ENCODE assay signal across 13 cellular contexts in the genomic region with DNA sequence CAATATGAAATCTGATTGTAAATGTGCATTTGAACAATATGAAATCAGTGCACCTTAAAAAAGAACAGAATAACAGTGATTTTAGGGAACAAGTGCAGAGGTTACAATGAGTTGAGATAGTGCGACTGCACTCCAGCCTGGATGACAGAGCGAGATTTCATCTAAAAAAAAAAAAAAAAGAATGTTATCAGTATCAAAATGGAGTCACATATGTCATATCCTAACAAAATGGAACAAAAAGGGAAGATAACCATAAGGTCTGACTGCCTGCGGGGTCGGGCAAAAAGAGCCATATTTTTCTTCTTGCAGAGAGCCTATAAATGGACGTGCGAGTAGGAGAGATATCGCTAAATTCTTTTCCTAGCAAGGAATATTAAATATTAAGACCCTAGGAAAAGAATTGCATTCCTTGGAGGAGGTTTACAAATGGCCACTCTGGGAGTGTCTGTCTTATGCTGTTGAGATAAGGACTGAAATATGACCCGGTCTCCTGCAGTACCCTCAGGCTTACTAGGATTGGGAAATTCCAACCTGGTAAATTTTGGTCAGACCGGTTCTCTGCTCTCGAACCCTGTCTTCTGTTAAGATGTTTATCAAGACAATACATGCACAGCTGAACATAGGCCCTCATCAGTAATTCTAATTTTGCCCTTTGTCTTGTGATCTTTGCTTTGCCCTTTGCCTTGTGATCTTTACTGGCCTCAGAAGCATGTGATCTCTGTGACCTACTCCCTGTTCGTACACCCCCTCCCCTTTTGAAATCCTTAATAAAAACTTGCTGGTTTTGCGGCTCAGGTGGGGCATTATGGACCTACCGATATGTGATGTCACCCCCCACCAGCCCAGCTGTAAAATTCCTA. TPM values are rescaled to one million over a fixed set of nuclear protein-coding genes. Genes with fewer than 3 reads are reported as not detected.
DNase-seq lines count a peak whose midpoint lies in the region; ATAC-seq, FAIRE-seq and TF ChIP-seq lines count a peak whose summit lies in the region.
"Not testable (repeated sequence)": the region's sequence is repeated elsewhere in the genome, so short reads cannot be mapped to it uniquely, and the experiment has no call there.
"Had no signal": no experiment of that assay in that cellular context is flagged by ENCODE, and none has a peak within 500 bp of the region (broad histone marks: within the 10 kb centered on the region; RNA-seq: fewer than 3 reads in every experiment).

No MANE protein-coding gene starts in this region.

- not testable (repeated sequence) for H3K27me3 ChIP-seq in H1 (replicated peaks in 1 of 4; ENCODE audit: control insufficient read depth in 3 of 4, extremely low read depth in 1 of 4, insufficient read depth in 3 of 4, low read length in 3 of 4)

- not testable (repeated sequence) for H3K4me3 ChIP-seq in HEK293 (ENCODE audit: low read depth, low read length); H1 (ENCODE audit: extremely low read depth in 1 of 4, insufficient read depth in 2 of 4, low read depth in 3 of 4, low read length in 4 of 4)

- H3K23me2 ChIP-seq in H1 (ENCODE audit: low read depth, low read length), result not testable (repeated sequence)

- not testable (repeated sequence) for H3K9me3 Mint-ChIP-seq in activated T-cell treated with anti-CD3 and anti-CD28 coated beads, Interleukin-2, amount 50 U/mL, for 24 hours; nephron; stimulated activated memory B cell treated with anti-CD40 and anti-IgM and Interleukin-4, amounts not matched to agents 10 μg/mL and 1 μg/mL and 100 μg/mL, for 72 hours

- not testable (repeated sequence) for H3K9me3 ChIP-seq in HEK293 (ENCODE audit: control insufficient read depth, insufficient read depth, low read depth, low read length); H1 (ENCODE audit: insufficient read depth in 2 of 2, low read depth in 1 of 2, low read length in 1 of 2)

- POLR2A ChIA-PET in HEK293 (lab: Yijun Ruan, JAX), result not testable (repeated sequence)
- POLR2A ChIA-PET in H1 (lab: Charles Lee; ENCODE audit: partially characterized antibody), result interaction anchor here (1.3 to 2.5 kb wide), 4 partner anchors 9 to 47 kb away, joined by 4 to 9 read pairs (median 5); a partner anchor contains a TSS

- not testable (repeated sequence) for H3K27me3 Mint-ChIP-seq in activated T-cell treated with anti-CD3 and anti-CD28 coated beads, Interleukin-2, amount 50 U/mL, for 24 hours; nephron (ENCODE audit: low read depth); stimulated activated memory B cell treated with anti-CD40 and anti-IgM and Interleukin-4, amounts not matched to agents 10 μg/mL and 1 μg/mL and 100 μg/mL, for 72 hours

- not testable (repeated sequence) for H3K23ac ChIP-seq in H1 (ENCODE audit: insufficient read length)

- TF ChIP-seq EP300 in H1 (IDR thresholded peaks at IDR 0.05; ENCODE audit: borderline replicate concordance in 1 of 2, low read depth in 2 of 2, low read length in 2 of 2), result not testable (repeated sequence)

- H3K4me2 ChIP-seq in H1 (ENCODE audit: insufficient read depth in 1 of 2, low read depth in 2 of 2, low read length in 2 of 2), result peak overlapping the region in 1 of 2 experiments; percentile 11; a peak in 1 of 4 replicates

- H3K27ac ChIP-seq in C4-2B, result peak overlapping the region; percentile 13; the same call in 1 of the 2 replicates
- H3K27ac ChIP-seq in HEK293 (ENCODE audit: extremely low read depth, low read depth, low read length); H1 (ENCODE audit: low read depth, low read length): not testable (repeated sequence)

- not testable (repeated sequence) for H4K91ac ChIP-seq in H1 (replicated peaks; ENCODE audit: insufficient read length, low read length)

- not testable (repeated sequence) for H4K5ac ChIP-seq in H1 (ENCODE audit: insufficient read length, low read depth, low read length)

- 90% methylated on average over 13 of the region's 13 CpGs; no CpG with 5 or more reads in 1 of the 2 experiments for WGBS in H1 (ENCODE audit: extremely low coverage in 1 of 2, insufficient coverage in 1 of 2, insufficient read length in 1 of 2, insufficient replicate concordance in 2 of 2, low coverage in 1 of 2, low lambda C conversion rate in 2 of 2, missing lambda C conversion rate in 1 of 2), 2 experiments

- not testable (repeated sequence) for H3K79me2 ChIP-seq in H1 (ENCODE audit: control insufficient read depth in 1 of 2, insufficient read depth in 2 of 2, low read length in 2 of 2)

- H3K79me1 ChIP-seq in H1 (ENCODE audit: low read depth, low read length), result not testable (repeated sequence)

- H3K4me1 ChIP-seq in HEK293 (ENCODE audit: control insufficient read depth, insufficient read depth, low read length); H1 (replicated peaks in 1 of 4; ENCODE audit: control insufficient read depth in 3 of 4, insufficient read depth in 4 of 4, low read length in 3 of 4): not testable (repeated sequence)

- FAIRE-seq in H1 (lab: Jason Lieb, UNC), result not testable (repeated sequence)

- H3K36me3 ChIP-seq in HEK293 (ENCODE audit: control insufficient read depth in 2 of 2, insufficient read depth in 1 of 2, low read length in 2 of 2); H1 (ENCODE audit: control insufficient read depth in 2 of 4, insufficient read depth in 4 of 4, low read length in 3 of 4): not testable (repeated sequence)

- not testable (repeated sequence) for TF ChIP-seq RAD21 in H1 (IDR thresholded peaks at IDR 0.05 in 1 of 2, conservative IDR thresholded peaks at IDR 0.05 in 1 of 2; ENCODE audit: low read depth in 2 of 2, low read length in 2 of 2)

- CTCF ChIA-PET in HEK293 (lab: Yijun Ruan, JAX), result not testable (repeated sequence)
- CTCF ChIA-PET in H1 (lab: Charles Lee; ENCODE audit: partially characterized antibody), result interaction anchor here (2.0 to 4.3 kb wide), 3 partner anchors 9 to 96 kb away, joined by 5 to 29 read pairs (median 15); no protein-coding TSS in a partner anchor

- not testable (repeated sequence) for H3K18ac ChIP-seq in H1 (ENCODE audit: extremely low read depth, low read length)

- H2BK12ac ChIP-seq in H1 (ENCODE audit: low read depth, low read length), result not testable (repeated sequence)

- H2BK120ac ChIP-seq in H1 (replicated peaks; ENCODE audit: low read depth, low read length), result not testable (repeated sequence)

- H3K4me3 Mint-ChIP-seq in activated T-cell treated with anti-CD3 and anti-CD28 coated beads, Interleukin-2, amount 50 U/mL, for 24 hours; nephron; stimulated activated memory B cell treated with anti-CD40 and anti-IgM and Interleukin-4, amounts not matched to agents 10 μg/mL and 1 μg/mL and 100 μg/mL, for 72 hours: not testable (repeated sequence)

- not testable (repeated sequence) for H3K9ac ChIP-seq in H1 (replicated peaks in 1 of 4; ENCODE audit: extremely low read depth in 1 of 4, low read depth in 3 of 4, low read length in 3 of 4)

- H2BK15ac ChIP-seq in H1 (ENCODE audit: low read length), result not testable (repeated sequence)

- H2BK5ac ChIP-seq in H1 (ENCODE audit: low read depth, low read length), result not testable (repeated sequence)

- DNase-seq in NCI-H510A treated with DMSO at 0.1 percent for 48 hours (lab: John Stamatoyannopoulos, UW) (peak; percentile 52), left kidney (ENCODE audit: low read depth, low spot score) (peak; percentile 37)
- not testable (repeated sequence) for DNase-seq in activated T-cell treated with anti-CD3 and anti-CD28 coated beads, Interleukin-2, amount 50 U/mL, for 24 hours; H1 (ENCODE audit: low read depth in 1 of 2, low spot score in 2 of 2)

- H3K4ac ChIP-seq in H1 (replicated peaks; ENCODE audit: insufficient read length, low read depth, low read length), result not testable (repeated sequence)

- H3K56ac ChIP-seq in H1 (replicated peaks; ENCODE audit: insufficient read length, low read depth, low read length), result not testable (repeated sequence)

- not testable (repeated sequence) for TF ChIP-seq POLR2A in H1 (IDR thresholded peaks at IDR 0.05; ENCODE audit: control extremely low read depth in 1 of 2, low read depth in 2 of 2, low read length in 2 of 2)

- not testable (repeated sequence) for H2AK5ac ChIP-seq in H1 (ENCODE audit: low read depth, low read length)

- H2BK20ac ChIP-seq in H1 (ENCODE audit: low read length), result not testable (repeated sequence)

- ATAC-seq in stimulated activated memory B cell treated with anti-CD40 and anti-IgM and Interleukin-4, amounts not matched to agents 10 μg/mL and 1 μg/mL and 100 μg/mL, for 72 hours, result not testable (repeated sequence)

- H2AFZ ChIP-seq in H1 (ENCODE audit: low read length), result peak overlapping the region; percentile 60; the same call in 1 of the 2 replicates

- not testable (repeated sequence) for H3K36me3 Mint-ChIP-seq in activated T-cell treated with anti-CD3 and anti-CD28 coated beads, Interleukin-2, amount 50 U/mL, for 24 hours (ENCODE audit: low read depth); nephron (ENCODE audit: low read depth); stimulated activated memory B cell treated with anti-CD40 and anti-IgM and Interleukin-4, amounts not matched to agents 10 μg/mL and 1 μg/mL and 100 μg/mL, for 72 hours

- peaks cover 27% of the 10 kb centered on the region for H3K4me1 Mint-ChIP-seq in activated T-cell treated with anti-CD3 and anti-CD28 coated beads, Interleukin-2, amount 50 U/mL, for 24 hours (ENCODE audit: low read depth)
- not testable (repeated sequence) for H3K4me1 Mint-ChIP-seq in nephron
- H3K4me1 Mint-ChIP-seq in stimulated activated memory B cell treated with anti-CD40 and anti-IgM and Interleukin-4, amounts not matched to agents 10 μg/mL and 1 μg/mL and 100 μg/mL, for 72 hours, result peaks cover 16% of the 10 kb centered on the region

- not testable (repeated sequence) for H4K20me1 ChIP-seq in H1 (replicated peaks in 1 of 2; ENCODE audit: control insufficient read depth in 1 of 2, insufficient read depth in 2 of 2, low read length in 2 of 2)

- TF ChIP-seq CTCF in C4-2B (conservative IDR thresholded peaks at IDR 0.05); HEK293 (tag by site-specific recombination; IDR thresholded peaks at IDR 0.05); H1 (IDR thresholded peaks at IDR 0.05; ENCODE audit: control extremely low read depth in 1 of 3, insufficient read depth in 1 of 3, low read depth in 1 of 3, low read length in 3 of 3); nephron (IDR thresholded peaks at IDR 0.05; ENCODE audit: unreplicated experiment in 3 of 3): not testable (repeated sequence)

- not testable (repeated sequence) for H4K8ac ChIP-seq in H1 (ENCODE audit: extremely low read depth, insufficient read depth, low read length)

- H3K14ac ChIP-seq in H1 (ENCODE audit: insufficient read length), result not testable (repeated sequence)

- peak overlapping the region; percentile 4 for H3K27ac Mint-ChIP-seq in activated T-cell treated with anti-CD3 and anti-CD28 coated beads, Interleukin-2, amount 50 U/mL, for 24 hours
- H3K27ac Mint-ChIP-seq in nephron, result peak overlapping the region; percentile 30 to 75 (median 57)
- peak overlapping the region; percentile 45 for H3K27ac Mint-ChIP-seq in stimulated activated memory B cell treated with anti-CD40 and anti-IgM and Interleukin-4, amounts not matched to agents 10 μg/mL and 1 μg/mL and 100 μg/mL, for 72 hours

RNA-seq across cellular contexts. Expression of a gene that starts 5.3 kb away (rescaled TPM):
- total RNA-seq in H1 (2021; fragmentation: NEBNext Ultra II Directional; extraction: Animal tissue kit (Norgen Biotek cat#: 25700)), result not detected in 2 replicates
- polyA plus RNA-seq in H1 (2011; rRNA removed), result not detected in 2 replicates
- not detected for polyA plus RNA-seq in H1 (2011; cell fraction: cytosol; rRNA removed)
- polyA plus RNA-seq in H1 (2011; cell fraction: nucleus; rRNA removed), result not detected
- polyA plus RNA-seq in H1 (2012, experiment 1 of 2), result not detected in 4 replicates
- not detected for polyA plus RNA-seq in H1 (2012, experiment 2 of 2)
- polyA plus RNA-seq in H1 (2013, experiment 1 of 2), result not detected
- polyA plus RNA-seq in H1 (2013, experiment 2 of 2), result not detected
- 0.09 TPM in 1 of 2 replicates, not detected in the other for polyA minus RNA-seq in H1 (2011; rRNA and poly(A)+ RNA removed)
- polyA minus RNA-seq in H1 (2011; cell fraction: cytosol; rRNA and poly(A)+ RNA removed), result not detected
- polyA minus RNA-seq in H1 (2011; cell fraction: nucleus; rRNA and poly(A)+ RNA removed), result not detected
- total RNA-seq: A172, MCF 10A, NCI-H460 had no signal
- polyA plus RNA-seq: AG04450, IgD-negative memory B cell had no signal

RNA-seq across cellular contexts. Expression of a gene that starts 7.2 kb away (rescaled TPM):
- 142 and 145 TPM in 2 replicates for total RNA-seq in H1 (2021; fragmentation: NEBNext Ultra II Directional; extraction: Animal tissue kit (Norgen Biotek cat#: 25700))
- 139 and 161 TPM in 2 replicates for polyA plus RNA-seq in H1 (2011; rRNA removed)
- polyA plus RNA-seq in H1 (2011; cell fraction: cytosol; rRNA removed), result 178 TPM
- 343 TPM for polyA plus RNA-seq in H1 (2011; cell fraction: nucleus; rRNA removed)
- polyA plus RNA-seq in H1 (2012, experiment 1 of 2), result 136 to 146 TPM (median 138 TPM) in 4 replicates
- 121 TPM for polyA plus RNA-seq in H1 (2012, experiment 2 of 2)
- 91.3 TPM for polyA plus RNA-seq in H1 (2013, experiment 1 of 2)
- polyA plus RNA-seq in H1 (2013, experiment 2 of 2), result 83.2 TPM
- 234 and 269 TPM in 2 replicates for polyA minus RNA-seq in H1 (2011; rRNA and poly(A)+ RNA removed)
- 97.8 TPM for polyA minus RNA-seq in H1 (2011; cell fraction: cytosol; rRNA and poly(A)+ RNA removed)
- 174 TPM for polyA minus RNA-seq in H1 (2011; cell fraction: nucleus; rRNA and poly(A)+ RNA removed)

RNA-seq across cellular contexts. Expression of a gene that starts 23.0 kb away (rescaled TPM):
- 376 and 380 TPM in 2 replicates for total RNA-seq in H1 (2021; fragmentation: NEBNext Ultra II Directional; extraction: Animal tissue kit (Norgen Biotek cat#: 25700))
- 219 and 357 TPM in 2 replicates for polyA plus RNA-seq in H1 (2011; rRNA removed)
- 226 TPM for polyA plus RNA-seq in H1 (2011; cell fraction: cytosol; rRNA removed)
- 465 TPM for polyA plus RNA-seq in H1 (2011; cell fraction: nucleus; rRNA removed)
- polyA plus RNA-seq in H1 (2012, experiment 1 of 2), result 359 to 553 TPM (median 440 TPM) in 4 replicates
- 327 TPM for polyA plus RNA-seq in H1 (2012, experiment 2 of 2)
- polyA plus RNA-seq in H1 (2013, experiment 1 of 2), result 126 TPM
- polyA plus RNA-seq in H1 (2013, experiment 2 of 2), result 116 TPM
- 294 and 426 TPM in 2 replicates for polyA minus RNA-seq in H1 (2011; rRNA and poly(A)+ RNA removed)
- polyA minus RNA-seq in H1 (2011; cell fraction: cytosol; rRNA and poly(A)+ RNA removed), result 315 TPM
- 159 TPM for polyA minus RNA-seq in H1 (2011; cell fraction: nucleus; rRNA and poly(A)+ RNA removed)

RNA-seq across cellular contexts. Expression of a gene that starts 28.7 kb away (rescaled TPM):
- 12.8 and 16.6 TPM in 2 replicates for total RNA-seq in H1 (2021; fragmentation: NEBNext Ultra II Directional; extraction: Animal tissue kit (Norgen Biotek cat#: 25700))
- 32.6 and 49.7 TPM in 2 replicates for polyA plus RNA-seq in H1 (2011; rRNA removed)
- polyA plus RNA-seq in H1 (2011; cell fraction: cytosol; rRNA removed), result 36.1 TPM
- polyA plus RNA-seq in H1 (2011; cell fraction: nucleus; rRNA removed), result 233 TPM
- polyA plus RNA-seq in H1 (2012, experiment 1 of 2), result 25.4 to 32.2 TPM (median 26.8 TPM) in 4 replicates
- polyA plus RNA-seq in H1 (2012, experiment 2 of 2), result 12.5 TPM
- 16.5 TPM for polyA plus RNA-seq in H1 (2013, experiment 1 of 2)
- polyA plus RNA-seq in H1 (2013, experiment 2 of 2), result 13.8 TPM
- 4.5 and 8.5 TPM in 2 replicates for polyA minus RNA-seq in H1 (2011; rRNA and poly(A)+ RNA removed)
- 5.9 TPM for polyA minus RNA-seq in H1 (2011; cell fraction: cytosol; rRNA and poly(A)+ RNA removed)
- polyA minus RNA-seq in H1 (2011; cell fraction: nucleus; rRNA and poly(A)+ RNA removed), result 29.9 TPM
- polyA plus RNA-seq: IgD-negative memory B cell had no signal

RNA-seq across cellular contexts. Expression of a gene that starts 32.6 kb away (rescaled TPM):
- 56.4 and 56.6 TPM in 2 replicates for total RNA-seq in H1 (2021; fragmentation: NEBNext Ultra II Directional; extraction: Animal tissue kit (Norgen Biotek cat#: 25700))
- 35.4 and 53.5 TPM in 2 replicates for polyA plus RNA-seq in H1 (2011; rRNA removed)
- polyA plus RNA-seq in H1 (2011; cell fraction: cytosol; rRNA removed), result 61.5 TPM
- polyA plus RNA-seq in H1 (2011; cell fraction: nucleus; rRNA removed), result 143 TPM
- polyA plus RNA-seq in H1 (2012, experiment 1 of 2), result 53.2 to 67.0 TPM (median 62.3 TPM) in 4 replicates
- polyA plus RNA-seq in H1 (2012, experiment 2 of 2), result 60.2 TPM
- polyA plus RNA-seq in H1 (2013, experiment 1 of 2), result 43.2 TPM
- polyA plus RNA-seq in H1 (2013, experiment 2 of 2), result 44.5 TPM
- 5.8 and 8.3 TPM in 2 replicates for polyA minus RNA-seq in H1 (2011; rRNA and poly(A)+ RNA removed)
- 19.6 TPM for polyA minus RNA-seq in H1 (2011; cell fraction: cytosol; rRNA and poly(A)+ RNA removed)
- polyA minus RNA-seq in H1 (2011; cell fraction: nucleus; rRNA and poly(A)+ RNA removed), result 30.1 TPM

Comparison
In these comparisons a context has a peak if more than half of its experiments do, and no peak if none do; other contexts are left out.
1. H3K27ac Mint-ChIP-seq: peak in every context shown above with its lines; median percentile 57 in nephron; 45 in stimulated activated memory B cell treated with anti-CD40 and anti-IgM and Interleukin-4, amounts not matched to agents 10 μg/mL and 1 μg/mL and 100 μg/mL, for 72 hours; 4 in activated T-cell treated with anti-CD3 and anti-CD28 coated beads, Interleukin-2, amount 50 U/mL, for 24 hours.